ENCODE assay signal across 11 cellular contexts in the genomic region with DNA sequence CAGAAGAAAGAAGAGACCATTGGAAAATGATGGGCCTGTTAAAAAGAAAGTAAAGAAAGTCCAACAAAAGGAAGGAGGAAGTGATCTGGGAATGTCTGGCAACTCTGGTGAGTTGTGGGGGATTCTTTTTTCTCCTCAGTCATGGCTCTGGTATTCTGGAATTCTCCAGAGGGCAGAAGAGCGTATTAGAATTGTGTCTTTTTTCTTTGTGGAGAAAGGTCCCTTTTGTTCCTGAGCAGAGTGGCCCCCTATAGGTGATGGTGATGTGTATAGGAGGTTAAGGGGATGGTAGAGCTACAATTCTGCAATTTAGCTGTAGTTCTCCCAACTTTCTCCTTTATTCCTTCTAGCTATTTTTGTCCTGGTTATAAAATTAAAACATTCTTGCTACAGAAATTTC. TPM values are rescaled to one million over a fixed set of nuclear protein-coding genes. Genes with fewer than 3 reads are reported as not detected.
DNase-seq lines count a peak whose midpoint lies in the region; ATAC-seq, FAIRE-seq and TF ChIP-seq lines count a peak whose summit lies in the region.
"Had no signal": no experiment of that assay in that cellular context is flagged by ENCODE, and none has a peak within 500 bp of the region (broad histone marks: within the 10 kb centered on the region; RNA-seq: fewer than 3 reads in every experiment).

No MANE protein-coding gene starts in this region.

- peaks cover 22% of the 10 kb centered on the region for H3K79me2 ChIP-seq in endothelial cell of umbilical vein (ENCODE audit: control insufficient read depth, insufficient read depth, low read length)

- no peaks in the 10 kb centered on the region for H3K9me3 ChIP-seq in A673 (ENCODE audit: low read depth, low read length, poor library complexity, severe bottlenecking)
- H3K9me3 ChIP-seq in endothelial cell of umbilical vein (replicated peaks; ENCODE audit: control insufficient read depth, insufficient read depth, low read length): no peaks in the 10 kb centered on the region
- H3K9me3 ChIP-seq: heart left ventricle, SJCRH30 had no signal

- TF ChIP-seq CTCF in A673 (conservative IDR thresholded peaks at IDR 0.05; ENCODE audit: low read depth, low read length) (no peak; the same call in 1 of the 2 replicates), GM06990 (IDR thresholded peaks at IDR 0.05; ENCODE audit: insufficient read depth, low read length, poor library complexity, severe bottlenecking) (peak; percentile 50), endothelial cell of umbilical vein (IDR thresholded peaks at IDR 0.05; ENCODE audit: extremely low read depth in 1 of 2, insufficient read depth in 1 of 2, low read depth in 1 of 2, low read length in 2 of 2) (no peak)

- H3K27me3 ChIP-seq in A673 (replicated peaks; ENCODE audit: insufficient read depth, low read depth, low read length, poor library complexity) (no peaks in the 10 kb centered on the region), GM06990 (replicated peaks; ENCODE audit: control insufficient read depth, insufficient read depth, low read length) (no peaks in the 10 kb centered on the region), endothelial cell of umbilical vein (ENCODE audit: control insufficient read depth in 2 of 2, insufficient read depth in 2 of 2, low read length in 2 of 2) (no peaks in the 10 kb centered on the region)
- H3K27me3 ChIP-seq: heart left ventricle, SJCRH30 had no signal

- no peak overlapping the region for H2AFZ ChIP-seq in endothelial cell of umbilical vein (ENCODE audit: low read depth, low read length)

- DNase-seq in A673 (ENCODE audit: low spot score) (peak; percentile 29), GM06990 (ENCODE audit: extremely low read depth, insufficient read length) (no peak), RPMI7951 (ENCODE audit: low read depth) (peak; percentile 24), endothelial cell of umbilical vein (ENCODE audit: low read depth, low spot score) (no peak), DMS79 (lab: John Stamatoyannopoulos, UW) (no peak), caudate nucleus (lab: John Stamatoyannopoulos, UW) (no peak), AML-193 (lab: John Stamatoyannopoulos, UW) (no peak)
- DNase-seq: amygdala, heart left ventricle had no signal

- dilution Hi-C loops in endothelial cell of umbilical vein (cut with MboI; ENCODE audit: extremely low pct_ligation_motif_present, low sequenced_read_pairs): no loop called here

- H4K20me1 ChIP-seq in endothelial cell of umbilical vein (replicated peaks; ENCODE audit: control insufficient read depth, extremely low read depth, insufficient read depth, low read length): no peaks in the 10 kb centered on the region

- H3K9ac ChIP-seq in endothelial cell of umbilical vein (replicated peaks; ENCODE audit: extremely low read depth, insufficient read depth, low read length): no peak overlapping the region

- intact Hi-C loops in A673 (cut with micrococcal nuclease; ENCODE audit: unreplicated experiment): no loop called here
- intact Hi-C loops in endothelial cell of umbilical vein (cut with micrococcal nuclease): loop anchor here (5.0 kb wide), 2 partner anchors 399 to 564 kb away; a partner anchor contains a TSS

- H3K36me3 ChIP-seq in A673 (ENCODE audit: insufficient read depth, low read length, poor library complexity, severe bottlenecking) (peaks cover 33% of the 10 kb centered on the region), GM06990 (ENCODE audit: control insufficient read depth, insufficient read depth, low read length) (peaks cover 1% of the 10 kb centered on the region; the same call in 1 of the 2 replicates), endothelial cell of umbilical vein (ENCODE audit: control insufficient read depth in 2 of 2, extremely low read depth in 1 of 2, insufficient read depth in 2 of 2, low read length in 2 of 2) (peaks cover 0 to 1% of the 10 kb centered on the region in 2 experiments)

- CTCF ChIA-PET in A673 (lab: Charles Lee) (no interaction called here), endothelial cell of umbilical vein (lab: Charles Lee) (interaction anchor here (0.6 to 4.5 kb wide), 4 partner anchors 13 to 565 kb away, joined by 3 to 22 read pairs (median 4); no protein-coding TSS in a partner anchor)

- no peak overlapping the region for H3K4me3 ChIP-seq in A673 (ENCODE audit: low read depth, low read length, poor library complexity, severe bottlenecking)
- no peak overlapping the region for H3K4me3 ChIP-seq in GM06990 (replicated peaks; ENCODE audit: low read depth, low read length)
- no peak overlapping the region for H3K4me3 ChIP-seq in endothelial cell of umbilical vein (replicated peaks in 1 of 3; ENCODE audit: insufficient read depth in 1 of 3, low read depth in 1 of 3, low read length in 3 of 3)
- H3K4me3 ChIP-seq: heart left ventricle had no signal

- H3K4me1 ChIP-seq in A673 (ENCODE audit: insufficient read depth, low read length, poor library complexity, severe bottlenecking) (peaks cover 16% of the 10 kb centered on the region), endothelial cell of umbilical vein (ENCODE audit: control insufficient read depth, extremely low read depth, insufficient read depth, low read length) (peaks cover 20% of the 10 kb centered on the region)

- no peak for TF ChIP-seq POLR2A in endothelial cell of umbilical vein (IDR thresholded peaks at IDR 0.05; ENCODE audit: low read depth, low read length)

- POLR2A ChIA-PET in A673 (lab: Charles Lee; ENCODE audit: low non-redundant PET) (no interaction called here), endothelial cell of umbilical vein (lab: Charles Lee) (interaction anchor here (1.6 kb wide), 1 partner anchor 249 kb away, joined by 5 read pairs; a partner anchor contains a TSS)

- no peaks in the 10 kb centered on the region for H3K9me1 ChIP-seq in endothelial cell of umbilical vein (replicated peaks; ENCODE audit: control insufficient read depth, extremely low read depth, insufficient read depth, low read length)

- ATAC-seq in GM18873 (IDR thresholded peaks at IDR 0.05; ENCODE audit: low FRiP score, unreplicated experiment): no peak
- ATAC-seq: heart left ventricle had no signal

- BruUV-seq in A673 (replicated peaks; lab: Mats Ljungman, UMichigan) (no TSS peak), endothelial cell of umbilical vein (replicated peaks; lab: Mats Ljungman, UMichigan) (no TSS peak)

- no peak overlapping the region for H3K27ac ChIP-seq in A673 (ENCODE audit: low read depth, low read length, poor library complexity, severe bottlenecking)
- peak overlapping the region; percentile 17 for H3K27ac ChIP-seq in endothelial cell of umbilical vein (ENCODE audit: insufficient read depth, low read depth, low read length)
- H3K27ac ChIP-seq in caudate nucleus (ENCODE audit: low read depth, low read length): no peak overlapping the region

- FAIRE-seq in endothelial cell of umbilical vein (lab: Jason Lieb, UNC): no peak

- H3K4me2 ChIP-seq in endothelial cell of umbilical vein (ENCODE audit: insufficient read depth, low read length): no peak overlapping the region

TF ChIP-seq in endothelial cell of umbilical vein, 7 proteins besides CTCF, POLR2A, EP300 and RAD21:
- TF ChIP-seq JUN (IDR thresholded peaks at IDR 0.05; ENCODE audit: borderline replicate concordance, insufficient read depth, insufficient read length, low read depth) (no peak), FOS (IDR thresholded peaks at IDR 0.05; ENCODE audit: borderline replicate concordance, insufficient read depth, low read length) (no peak), EZH2 (IDR thresholded peaks at IDR 0.05; ENCODE audit: borderline replicate concordance, low read depth, low read length, severe bottlenecking) (no peak), MYC (IDR thresholded peaks at IDR 0.05; ENCODE audit: low read depth, low read length) (no peak)
- TF ChIP-seq, protein P1, sequence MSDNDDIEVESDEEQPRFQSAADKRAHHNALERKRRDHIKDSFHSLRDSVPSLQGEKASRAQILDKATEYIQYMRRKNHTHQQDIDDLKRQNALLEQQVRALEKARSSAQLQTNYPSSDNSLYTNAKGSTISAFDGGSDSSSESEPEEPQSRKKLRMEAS (IDR thresholded peaks at IDR 0.05; ENCODE audit: insufficient read depth, insufficient read length): no peak
TF ChIP-seq in endothelial cell of umbilical vein: peak in this region for 0.

RNA-seq across cellular contexts. Expression of a gene that starts 1.6 kb away (rescaled TPM):
- total RNA-seq in A673 (2021): 125 and 126 TPM in 2 replicates
- 67.8 and 81.2 TPM in 2 replicates for total RNA-seq in RPMI7951 (2014; rRNA removed; shearing (Covaris generic))
- total RNA-seq in endothelial cell of umbilical vein: 32.8 and 35.8 TPM in 2 replicates
- 11.4 and 17.6 TPM in 2 replicates for polyA plus RNA-seq in endothelial cell of umbilical vein
- polyA plus RNA-seq in endothelial cell of umbilical vein (2011; cell fraction: cytosol; rRNA removed): 23.3 and 25.7 TPM in 2 replicates
- 12.7 and 22.7 TPM in 2 replicates for polyA plus RNA-seq in endothelial cell of umbilical vein (2011; cell fraction: nucleus; rRNA removed)
- polyA plus RNA-seq in endothelial cell of umbilical vein (2012): 13.6 and 27.8 TPM in 2 replicates
- polyA minus RNA-seq in endothelial cell of umbilical vein: 16.1 and 19.1 TPM in 2 replicates
- 98.7 TPM for polyA minus RNA-seq in endothelial cell of umbilical vein (2011; cell fraction: cytosol; rRNA and poly(A)+ RNA removed)
- 6.9 and 12.2 TPM in 2 replicates for polyA minus RNA-seq in endothelial cell of umbilical vein (2011; cell fraction: nucleus; rRNA and poly(A)+ RNA removed)

RNA-seq across cellular contexts. Expression of a gene that starts 2.0 kb away (rescaled TPM):
- total RNA-seq in A673 (2021) (16.2 and 18.4 TPM in 2 replicates), endothelial cell of umbilical vein (10.5 and 13.0 TPM in 2 replicates)
- total RNA-seq in RPMI7951 (2014; rRNA removed; shearing (Covaris generic)): 6.6 and 10.1 TPM in 2 replicates
- polyA plus RNA-seq in endothelial cell of umbilical vein: 1.4 and 2.0 TPM in 2 replicates
- 3.7 and 4.0 TPM in 2 replicates for polyA plus RNA-seq in endothelial cell of umbilical vein (2011; cell fraction: cytosol; rRNA removed)
- 4.1 and 5.5 TPM in 2 replicates for polyA plus RNA-seq in endothelial cell of umbilical vein (2011; cell fraction: nucleus; rRNA removed)
- polyA plus RNA-seq in endothelial cell of umbilical vein (2012): 4.7 and 7.3 TPM in 2 replicates
- polyA minus RNA-seq in endothelial cell of umbilical vein: 5.8 and 6.0 TPM in 2 replicates
- 13.9 TPM for polyA minus RNA-seq in endothelial cell of umbilical vein (2011; cell fraction: cytosol; rRNA and poly(A)+ RNA removed)
- 16.1 and 17.7 TPM in 2 replicates for polyA minus RNA-seq in endothelial cell of umbilical vein (2011; cell fraction: nucleus; rRNA and poly(A)+ RNA removed)

Comparison
In these comparisons a context has a peak if more than half of its experiments do, and no peak if none do; other contexts are left out.
1. DNase-seq: peak in A673 (single experiment) and RPMI7951 (single experiment); none in GM06990 (single experiment), endothelial cell of umbilical vein (single experiment), DMS79 (single experiment), caudate nucleus (0 of 61) and AML-193 (0 of 2).